ENCODE assay signal across 18 cellular contexts in the genomic region with DNA sequence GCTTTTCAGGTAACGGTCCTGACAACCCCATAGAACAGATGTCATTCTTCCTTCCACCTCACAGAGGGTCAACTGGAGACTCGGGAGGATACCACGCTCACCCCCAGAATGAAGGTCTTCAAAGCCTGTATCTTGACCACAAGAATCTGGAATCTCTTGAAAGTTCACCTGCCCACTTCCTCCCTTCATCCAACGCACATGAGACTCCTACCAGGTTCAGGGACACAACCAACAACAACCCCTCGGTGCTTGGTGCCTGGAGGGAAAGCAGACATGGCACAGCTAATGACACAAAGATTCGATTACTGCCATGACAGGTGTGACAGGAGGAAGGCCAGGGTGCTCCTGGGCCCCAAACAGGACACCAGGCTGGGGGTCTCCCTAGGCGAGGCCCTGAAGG. TPM values are rescaled to one million over a fixed set of nuclear protein-coding genes. Genes with fewer than 3 reads are reported as not detected.
DNase-seq lines count a peak whose midpoint lies in the region; FAIRE-seq and TF ChIP-seq lines count a peak whose summit lies in the region.
"Had no signal": no experiment of that assay in that cellular context is flagged by ENCODE, and none has a peak within 500 bp of the region (broad histone marks: within the 10 kb centered on the region; RNA-seq: fewer than 3 reads in every experiment).

No MANE protein-coding gene starts in this region.

- H3K4me1 ChIP-seq in HAP-1: no peaks in the 10 kb centered on the region

- CTCF ChIA-PET in Calu3 (lab: Charles Lee) (interaction anchor here (0.6 to 2.1 kb wide), 6 partner anchors 8 to 313 kb away, joined by 3 to 7 read pairs (median 3); no protein-coding TSS in a partner anchor), RWPE1 (lab: Yijun Ruan, JAX) (no interaction called here)

- TF ChIP-seq CTCF in Calu3 (IDR thresholded peaks at IDR 0.05; ENCODE audit: unreplicated experiment) (no peak), RWPE1 (conservative IDR thresholded peaks at IDR 0.05; ENCODE audit: low read depth) (no peak)

- H3K27me3 Mint-ChIP-seq in Calu3 (ENCODE audit: unreplicated experiment): no peaks in the 10 kb centered on the region

- H3K36me3 Mint-ChIP-seq in Calu3 (ENCODE audit: insufficient read depth, unreplicated experiment): peaks cover 100% of the 10 kb centered on the region

- H3K27ac ChIP-seq in RWPE1 (peak overlapping the region; percentile 96), epithelial cell of prostate (peak overlapping the region; percentile 99)

- POLR2A ChIA-PET in RWPE1 (lab: Yijun Ruan, JAX; ENCODE audit: low non-redundant PET): no interaction called here

- peak overlapping the region; percentile 97 for H3K27ac Mint-ChIP-seq in Calu3 (ENCODE audit: unreplicated experiment)

- peak overlapping the region; percentile 88 for H3K4me3 Mint-ChIP-seq in Calu3 (ENCODE audit: low read depth, unreplicated experiment)

- no peaks in the 10 kb centered on the region for H3K9me3 ChIP-seq in HAP-1
- H3K9me3 ChIP-seq: SK-N-SH had no signal

- no TSS peak for BruUV-seq in Calu3 (replicated peaks; lab: Mats Ljungman, UMichigan)

- no peaks in the 10 kb centered on the region for H3K36me3 ChIP-seq in HAP-1 (replicated peaks)

- DNase-seq in Calu3 (no peak), RWPE1 (ENCODE audit: low spot score) (no peak), epithelial cell of prostate (ENCODE audit: low read depth, low spot score) (no peak), urothelium cell line (ENCODE audit: low spot score) (no peak), DMS 273 (lab: John Stamatoyannopoulos, UW; ENCODE audit: unreplicated experiment) (no peak), HAP-1 (ENCODE audit: low spot score in 2 of 2) (no peak)
- no peak for DNase-seq in activated CD8-positive, alpha-beta memory T cell treated with anti-CD3 and anti-CD28 coated beads, Interleukin-2, amount 50 U/mL, for 4 hours
- DNase-seq: ACHN, DMS153, NCI-H1436 treated with DMSO at 0.1 percent for 48 hours, NCI-H2081, NCI-H2227 treated with DMSO at 0.1 percent for 48 hours, NCI-H526, PC-3, Right ventricle myocardium superior, SK-N-SH had no signal

- in situ Hi-C loops in HAP-1 (cut with MboI; ENCODE audit: low sequenced_read_pairs): no loop called here

- no peak overlapping the region for H3K4me3 ChIP-seq in HAP-1
- H3K4me3 ChIP-seq: K562 had no signal

- H3K9me3 Mint-ChIP-seq in Calu3 (ENCODE audit: low read depth, unreplicated experiment): no peaks in the 10 kb centered on the region

- intact Hi-C loops in Calu3 (cut with micrococcal nuclease; ENCODE audit: unreplicated experiment): no loop called here

- peaks cover 90% of the 10 kb centered on the region for H3K4me1 Mint-ChIP-seq in Calu3 (ENCODE audit: low read depth, unreplicated experiment)

- no peaks in the 10 kb centered on the region for H3K27me3 ChIP-seq in HAP-1 (ENCODE audit: low read depth)

- peak; percentile 30 for FAIRE-seq in urothelium cell line (lab: Jason Lieb, UNC)
- FAIRE-seq: GM18507, K562 had no signal

RNA-seq across cellular contexts. Expression of a gene that starts 8.2 kb away (rescaled TPM):
- total RNA-seq in Calu3 (2022): 732 and 1,302 TPM in 2 replicates
